ENCODE assay signal across 1 cellular context in the genomic region with DNA sequence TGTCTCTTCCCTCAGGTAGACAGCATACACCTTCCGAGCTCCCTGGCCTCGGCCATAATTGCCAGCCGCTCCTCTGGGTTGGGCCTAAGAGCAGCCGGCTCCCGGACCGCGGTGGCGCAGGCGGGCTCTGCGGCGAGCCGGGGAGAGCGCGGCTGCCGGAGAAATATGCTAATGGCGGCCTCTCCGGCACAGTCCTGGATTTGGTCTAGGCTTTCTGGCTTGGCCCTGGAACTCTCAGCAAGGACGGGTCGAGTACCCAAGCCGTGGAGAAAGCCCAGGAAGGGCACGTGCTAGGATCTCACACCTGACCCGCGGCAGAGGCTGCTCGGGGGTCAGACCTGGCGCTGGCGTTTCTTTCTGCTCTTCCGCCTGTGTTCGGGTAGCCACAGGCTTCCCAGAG.
TF ChIP-seq lines count a peak whose summit lies in the region.

No MANE protein-coding gene starts in this region.

TF ChIP-seq in H1, 55 proteins besides CTCF, POLR2A, EP300 and RAD21:
- TF ChIP-seq GABPA (IDR thresholded peaks at IDR 0.05; ENCODE audit: borderline replicate concordance, insufficient read depth, low read length) (no peak), KDM1A (IDR thresholded peaks at IDR 0.05; ENCODE audit: borderline replicate concordance, low read length) (no peak), SUZ12 (IDR thresholded peaks at IDR 0.05; ENCODE audit: low read length) (peak; percentile 30; the same call in 1 of the 2 replicates), BACH1 (IDR thresholded peaks at IDR 0.05; ENCODE audit: low read length) (no peak), ASH2L (IDR thresholded peaks at IDR 0.05; ENCODE audit: low read length) (peak; percentile 31), RNF2 (IDR thresholded peaks at IDR 0.05; ENCODE audit: borderline replicate concordance, low read depth, low read length, missing control alignments, poor library complexity, severe bottlenecking) (peak; percentile 40), CREB1 (IDR thresholded peaks at IDR 0.05) (no peak)
- TF ChIP-seq, protein P1, sequence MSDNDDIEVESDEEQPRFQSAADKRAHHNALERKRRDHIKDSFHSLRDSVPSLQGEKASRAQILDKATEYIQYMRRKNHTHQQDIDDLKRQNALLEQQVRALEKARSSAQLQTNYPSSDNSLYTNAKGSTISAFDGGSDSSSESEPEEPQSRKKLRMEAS (IDR thresholded peaks at IDR 0.05): peak; percentile 80
- TF ChIP-seq, protein P2, sequence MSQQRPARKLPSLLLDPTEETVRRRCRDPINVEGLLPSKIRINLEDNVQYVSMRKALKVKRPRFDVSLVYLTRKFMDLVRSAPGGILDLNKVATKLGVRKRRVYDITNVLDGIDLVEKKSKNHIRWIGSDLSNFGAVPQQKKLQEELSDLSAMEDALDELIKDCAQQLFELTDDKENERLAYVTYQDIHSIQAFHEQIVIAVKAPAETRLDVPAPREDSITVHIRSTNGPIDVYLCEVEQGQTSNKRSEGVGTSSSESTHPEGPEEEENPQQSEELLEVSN (IDR thresholded peaks at IDR 0.05): peak; percentile 85
